In genomic region chr1:190474587-190475305, GRCh38 we compare ENCODE assay signal across 12 cellular contexts. TPM values are rescaled to one million over a fixed set of nuclear protein-coding genes. Genes with fewer than 3 reads are reported as not detected.
DNase-seq lines count a peak whose midpoint lies in the region; ATAC-seq, FAIRE-seq and TF ChIP-seq lines count a peak whose summit lies in the region.
"Had no signal": no experiment of that assay in that cellular context is flagged by ENCODE, and none has a peak within 500 bp of the region (broad histone marks: within the 10 kb centered on the region; RNA-seq: fewer than 3 reads in every experiment).

No MANE protein-coding gene starts in this region.

- intact Hi-C loops in pancreas (cut with DNase I) (no loop called here), PC-9 (cut with micrococcal nuclease; ENCODE audit: unreplicated experiment) (no loop called here)

- no peaks in the 10 kb centered on the region for H3K9me3 Mint-ChIP-seq in GM23338
- no peaks in the 10 kb centered on the region for H3K9me3 Mint-ChIP-seq in astrocyte (ENCODE audit: unreplicated experiment)

- H3K79me2 ChIP-seq in GM23338 (replicated peaks; ENCODE audit: insufficient read depth) (no peaks in the 10 kb centered on the region), astrocyte (ENCODE audit: insufficient read depth, low read length) (no peaks in the 10 kb centered on the region), hepatocyte (peaks cover 19% of the 10 kb centered on the region), PC-9 (ENCODE audit: low read depth) (no peaks in the 10 kb centered on the region)

- FAIRE-seq in astrocyte (lab: Jason Lieb, UNC) = no peak
- FAIRE-seq in pancreas (lab: Jason Lieb, UNC) = no peak

- H3K27ac Mint-ChIP-seq in GM23338 (no peak overlapping the region), astrocyte (ENCODE audit: unreplicated experiment) (no peak overlapping the region)

- H3K36me3 Mint-ChIP-seq in GM23338 (ENCODE audit: low read depth) = no peaks in the 10 kb centered on the region
- no peaks in the 10 kb centered on the region for H3K36me3 Mint-ChIP-seq in astrocyte (ENCODE audit: low read depth, unreplicated experiment)

- CTCF ChIA-PET in PC-9 (lab: Charles Lee) = no interaction called here

- peaks cover 36% of the 10 kb centered on the region for H3K27me3 Mint-ChIP-seq in GM23338 (ENCODE audit: insufficient read depth, low read depth, poor library complexity)
- peaks cover 54% of the 10 kb centered on the region for H3K27me3 Mint-ChIP-seq in astrocyte (ENCODE audit: low read depth, unreplicated experiment)

- ATAC-seq in GM23338 = peak; percentile 35
- peak in 3 of 4 donors; percentile 36 to 52 (median 48) for ATAC-seq in pancreas
- no peak for ATAC-seq in HG02642 (IDR thresholded peaks at IDR 0.05; ENCODE audit: poor library complexity, unreplicated experiment)
- no peak for ATAC-seq in HG02884 (IDR thresholded peaks at IDR 0.05; ENCODE audit: unreplicated experiment)
- ATAC-seq in HG03520 (IDR thresholded peaks at IDR 0.05; ENCODE audit: unreplicated experiment) = no peak
- ATAC-seq: right lobe of liver had no signal

- H3K9ac ChIP-seq in astrocyte (ENCODE audit: low read length) = peak overlapping the region; percentile 8
- H3K9ac ChIP-seq: BLaER1 had no signal

- H3K27ac ChIP-seq in GM23338 (ENCODE audit: low read depth) (no peak overlapping the region), astrocyte (ENCODE audit: low read depth, low read length) (no peak overlapping the region), hepatocyte (peak overlapping the region; percentile 75), pancreas (no peak overlapping the region), PC-9 (no peak overlapping the region)
- H3K27ac ChIP-seq: BLaER1, right lobe of liver had no signal

- DNase-seq in GM23338 (ENCODE audit: low spot score) (peak; percentile 54), astrocyte (ENCODE audit: low read depth) (no peak), hepatocyte (ENCODE audit: low spot score) (peak; percentile 39), pancreas (peak in 2 of 6 donors; percentile 12 to 44), PC-9 (no peak)
- DNase-seq: NCI-H526, right lobe of liver had no signal

- no peak for TF ChIP-seq CTCF in GM23338 (conservative IDR thresholded peaks at IDR 0.05; ENCODE audit: low read depth in 2 of 2)
- no peak for TF ChIP-seq CTCF in astrocyte (IDR thresholded peaks at IDR 0.05; ENCODE audit: insufficient read depth, low read depth, low read length)
- no peak for TF ChIP-seq CTCF in hepatocyte (IDR thresholded peaks at IDR 0.05; ENCODE audit: poor library complexity)
- no peak for TF ChIP-seq CTCF in pancreas (IDR thresholded peaks at IDR 0.05)
- no peak for TF ChIP-seq CTCF in PC-9 (conservative IDR thresholded peaks at IDR 0.05)

- H3K36me3 ChIP-seq in GM23338 (ENCODE audit: insufficient read depth) (no peaks in the 10 kb centered on the region), astrocyte (ENCODE audit: insufficient read depth, low read length) (no peaks in the 10 kb centered on the region), hepatocyte (replicated peaks; ENCODE audit: insufficient read depth, low read depth) (no peaks in the 10 kb centered on the region), pancreas (no peaks in the 10 kb centered on the region), PC-9 (ENCODE audit: low read depth) (no peaks in the 10 kb centered on the region)
- H3K36me3 ChIP-seq: BLaER1, right lobe of liver had no signal

- H3K4me1 Mint-ChIP-seq in GM23338 = peaks cover 34% of the 10 kb centered on the region
- H3K4me1 Mint-ChIP-seq in astrocyte (ENCODE audit: low read depth, unreplicated experiment) = peaks cover 6% of the 10 kb centered on the region

- H4K20me1 ChIP-seq in GM23338 (replicated peaks; ENCODE audit: insufficient read depth) (no peaks in the 10 kb centered on the region), astrocyte (ENCODE audit: insufficient read depth, low read length) (no peaks in the 10 kb centered on the region), hepatocyte (ENCODE audit: insufficient read depth, poor library complexity, severe bottlenecking) (no peaks in the 10 kb centered on the region), PC-9 (ENCODE audit: insufficient read depth) (no peaks in the 10 kb centered on the region)
- H4K20me1 ChIP-seq: BLaER1 had no signal

- peaks cover 51% of the 10 kb centered on the region for H3K27me3 ChIP-seq in GM23338 (ENCODE audit: insufficient read depth)
- peaks cover 15% of the 10 kb centered on the region for H3K27me3 ChIP-seq in astrocyte (ENCODE audit: insufficient read depth, low read length)
- H3K27me3 ChIP-seq in hepatocyte = peaks cover 26% of the 10 kb centered on the region
- H3K27me3 ChIP-seq in pancreas = peaks cover 5 to 34% (median 8%) of the 10 kb centered on the region in 4 donors
- no peaks in the 10 kb centered on the region for H3K27me3 ChIP-seq in PC-9 (ENCODE audit: insufficient read depth, low read depth)
- H3K27me3 ChIP-seq: right lobe of liver had no signal

- H3K4me1 ChIP-seq in GM23338 (ENCODE audit: insufficient read depth) = peaks cover 29% of the 10 kb centered on the region
- peaks cover 17% of the 10 kb centered on the region for H3K4me1 ChIP-seq in astrocyte (ENCODE audit: insufficient read depth, low read length)
- no peaks in the 10 kb centered on the region for H3K4me1 ChIP-seq in hepatocyte (ENCODE audit: insufficient read depth)
- H3K4me1 ChIP-seq in pancreas = peaks cover 0 to 9% (median 4%) of the 10 kb centered on the region in 3 donors
- no peaks in the 10 kb centered on the region for H3K4me1 ChIP-seq in PC-9 (replicated peaks; ENCODE audit: insufficient read depth)

- peak overlapping the region; percentile 89 for H3K4me2 ChIP-seq in GM23338
- peak overlapping the region; percentile 96 for H3K4me2 ChIP-seq in astrocyte (ENCODE audit: low read length)
- peak overlapping the region; percentile 84 for H3K4me2 ChIP-seq in hepatocyte
- H3K4me2 ChIP-seq in PC-9 = no peak overlapping the region
- H3K4me2 ChIP-seq: BLaER1 had no signal

- H3K9me3 ChIP-seq in astrocyte (ENCODE audit: insufficient read depth, low read depth, low read length) (no peaks in the 10 kb centered on the region), hepatocyte (ENCODE audit: low read depth) (no peaks in the 10 kb centered on the region), pancreas (no peaks in the 10 kb centered on the region), PC-9 (ENCODE audit: insufficient read depth, low read depth) (no peaks in the 10 kb centered on the region)
- H3K9me3 ChIP-seq: BLaER1, right lobe of liver had no signal

- 4% methylated on average over 17 of the region's 17 CpGs for WGBS in hepatocyte (ENCODE audit: low lambda C conversion rate, missing lambda C conversion rate)
- 6 to 10% methylated on average over 17 of the region's 17 CpGs for WGBS in pancreas, 2 donors

- H3K9me2 ChIP-seq in GM23338 (ENCODE audit: insufficient read depth) = no peaks in the 10 kb centered on the region
- no peaks in the 10 kb centered on the region for H3K9me2 ChIP-seq in hepatocyte (replicated peaks; ENCODE audit: insufficient read depth)
- H3K9me2 ChIP-seq in PC-9 (ENCODE audit: insufficient read depth) = no peaks in the 10 kb centered on the region

- no TSS peak for BruUV-seq in PC-9 (replicated peaks; lab: Mats Ljungman, UMichigan)

- H3K4me3 ChIP-seq in GM23338 (peak overlapping the region; percentile 59), astrocyte (ENCODE audit: insufficient read depth, low read depth, low read length) (peak overlapping the region; percentile 66), hepatocyte (peak overlapping the region; percentile 28), pancreas (peak overlapping the region in 2 of 4 donors; percentile 1 to 8), PC-9 (no peak overlapping the region)
- H3K4me3 ChIP-seq: BLaER1, right lobe of liver had no signal

- no peaks in the 10 kb centered on the region for H3F3A ChIP-seq in GM23338 (replicated peaks; ENCODE audit: low read depth)
- H3F3A ChIP-seq in PC-9 (ENCODE audit: insufficient read depth, low read depth) = no peaks in the 10 kb centered on the region

- POLR2A ChIA-PET in PC-9 (lab: Charles Lee; ENCODE audit: unreplicated experiment) = no interaction called here

- peak overlapping the region; percentile 91 for H2AFZ ChIP-seq in GM23338
- peak overlapping the region; percentile 86 for H2AFZ ChIP-seq in astrocyte (ENCODE audit: low read depth, low read length)
- peak overlapping the region; percentile 30 for H2AFZ ChIP-seq in hepatocyte
- no peak overlapping the region for H2AFZ ChIP-seq in PC-9

- H3K4me3 Mint-ChIP-seq in GM23338 (peak overlapping the region; percentile 78), astrocyte (ENCODE audit: unreplicated experiment) (peak overlapping the region; percentile 84)

TF ChIP-seq in GM23338, 12 proteins besides CTCF, POLR2A, EP300 and RAD21 (continues in another document):
- TF ChIP-seq REST (IDR thresholded peaks at IDR 0.05; ENCODE audit: unreplicated experiment) (no peak), CREB1 (CRISPR knock-in tag; IDR thresholded peaks at IDR 0.05; ENCODE audit: low read depth) (no peak), EZH2phosphoT487 (IDR thresholded peaks at IDR 0.05; ENCODE audit: unreplicated experiment) (no peak)

RNA-seq across cellular contexts. Expression of gene BRINP3, which starts 2.9 kb away (rescaled TPM):
- not detected in 2 replicates for total RNA-seq in GM23338 (2014; rRNA removed; shearing (Covaris generic))
- polyA plus RNA-seq in GM23338 (2016; fragmentation: Nextera tagmentation; extraction: Ambion mirVana) (not detected in 2 replicates), hepatocyte (15.3 and 21.6 TPM in 2 replicates), pancreas (under 1 TPM in 1 of 2 donors, not detected in 1; 0.42 TPM)
- total RNA-seq in astrocyte (not detected in 2 replicates), hepatocyte (37.9 and 47.0 TPM in 2 replicates), pancreas (under 1 TPM in 1 of 6 donors, not detected in 5; 0.24 TPM), PC-9 (2021) (not detected in 2 replicates)
- total RNA-seq: right lobe of liver; T-helper 1 cell treated with Interleukin-12 subunit alpha and Interleukin-12 subunit beta and Interleukin-4 antibody, amounts not matched to agents 30 ng/mL and 1 ng/mL, for 36 hours had no signal

Comparison
In these comparisons a context has a peak if more than half of its experiments do, and no peak if none do; other contexts are left out.
1. ATAC-seq: peak in GM23338 (single experiment) and pancreas (3 of 4); none in HG02642 (single experiment), HG02884 (single experiment) and HG03520 (single experiment).
2. DNase-seq: peak in GM23338 (single experiment) and hepatocyte (single experiment); none in astrocyte (single experiment) and PC-9 (0 of 2).
3. RNA of gene BRINP3, which starts 2.9 kb away (total RNA-seq): 37.9 to 47.0 TPM in hepatocyte; 0.24 TPM in pancreas, not detected in GM23338, not detected in astrocyte and not detected in PC-9; every median in the first group is over 10 times any median in the second.